Comparison of ENCODE assay signal across 1 cellular context in the genomic region with DNA sequence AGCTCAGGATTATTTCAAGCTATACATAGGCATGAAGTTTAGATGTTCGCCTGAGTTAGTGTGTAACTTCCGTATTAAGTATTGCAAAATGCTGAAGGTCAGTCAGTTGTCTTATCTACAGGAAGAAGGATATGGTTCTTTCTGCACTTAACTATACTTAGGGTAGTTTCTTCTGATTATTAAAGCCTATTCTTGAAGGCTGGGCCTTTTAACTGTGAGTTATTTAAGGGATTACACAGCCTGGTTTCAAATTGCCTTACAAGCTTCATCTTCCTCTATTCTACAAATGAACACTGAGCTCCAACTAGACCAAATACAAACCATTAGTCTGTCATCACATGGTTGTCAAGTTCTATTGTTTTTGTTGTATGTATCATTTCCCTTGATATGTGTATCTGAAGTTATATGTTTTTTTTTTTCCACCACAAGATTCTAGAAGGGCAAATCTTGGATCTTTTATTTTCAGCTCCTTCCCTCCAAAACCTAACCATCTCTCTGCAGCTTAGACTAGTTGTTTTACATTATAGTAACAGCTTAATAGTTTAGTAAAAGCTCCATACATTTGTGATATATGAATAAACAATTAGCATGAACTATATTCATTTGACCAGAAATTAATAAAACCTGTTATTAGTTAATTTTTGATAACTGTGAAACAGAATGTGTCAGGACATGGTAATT.
TF ChIP-seq lines count a peak whose summit lies in the region.

No MANE protein-coding gene starts in this region.

TF ChIP-seq in K562, 482 proteins besides CTCF, POLR2A, EP300 and RAD21 (continued from another document):
- TF ChIP-seq, protein P1, sequence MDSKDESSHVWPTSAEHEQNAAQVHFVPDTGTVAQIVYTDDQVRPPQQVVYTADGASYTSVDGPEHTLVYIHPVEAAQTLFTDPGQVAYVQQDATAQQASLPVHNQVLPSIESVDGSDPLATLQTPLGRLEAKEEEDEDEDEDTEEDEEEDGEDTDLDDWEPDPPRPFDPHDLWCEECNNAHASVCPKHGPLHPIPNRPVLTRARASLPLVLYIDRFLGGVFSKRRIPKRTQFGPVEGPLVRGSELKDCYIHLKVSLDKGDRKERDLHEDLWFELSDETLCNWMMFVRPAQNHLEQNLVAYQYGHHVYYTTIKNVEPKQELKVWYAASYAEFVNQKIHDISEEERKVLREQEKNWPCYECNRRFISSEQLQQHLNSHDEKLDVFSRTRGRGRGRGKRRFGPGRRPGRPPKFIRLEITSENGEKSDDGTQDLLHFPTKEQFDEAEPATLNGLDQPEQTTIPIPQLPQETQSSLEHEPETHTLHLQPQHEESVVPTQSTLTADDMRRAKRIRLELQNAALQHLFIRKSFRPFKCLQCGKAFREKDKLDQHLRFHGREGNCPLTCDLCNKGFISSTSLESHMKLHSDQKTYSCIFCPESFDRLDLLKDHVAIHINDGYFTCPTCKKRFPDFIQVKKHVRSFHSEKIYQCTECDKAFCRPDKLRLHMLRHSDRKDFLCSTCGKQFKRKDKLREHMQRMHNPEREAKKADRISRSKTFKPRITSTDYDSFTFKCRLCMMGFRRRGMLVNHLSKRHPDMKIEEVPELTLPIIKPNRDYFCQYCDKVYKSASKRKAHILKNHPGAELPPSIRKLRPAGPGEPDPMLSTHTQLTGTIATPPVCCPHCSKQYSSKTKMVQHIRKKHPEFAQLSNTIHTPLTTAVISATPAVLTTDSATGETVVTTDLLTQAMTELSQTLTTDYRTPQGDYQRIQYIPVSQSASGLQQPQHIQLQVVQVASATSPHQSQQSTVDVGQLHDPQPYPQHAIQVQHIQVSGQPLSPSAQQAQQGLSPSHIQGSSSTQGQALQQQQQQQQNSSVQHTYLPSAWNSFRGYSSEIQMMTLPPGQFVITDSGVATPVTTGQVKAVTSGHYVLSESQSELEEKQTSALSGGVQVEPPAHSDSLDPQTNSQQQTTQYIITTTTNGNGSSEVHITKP (IDR thresholded peaks at IDR 0.05; ENCODE audit: partially characterized antibody): no peak
- TF ChIP-seq KLF6 (CRISPR knock-in tag; IDR thresholded peaks at IDR 0.05; ENCODE audit: borderline replicate concordance) (peak; percentile 33; the same call in 1 of the 2 replicates), SMAD4 (CRISPR knock-in tag; conservative IDR thresholded peaks at IDR 0.05) (peak; percentile 73), ARID1B (IDR thresholded peaks at IDR 0.05) (peak; percentile 62), ZEB2 (IDR thresholded peaks at IDR 0.05) (no peak), U2AF1 (optimal IDR thresholded peaks at IDR 0.05; ENCODE audit: low read depth, low read length) (no peak), NR2C2 (CRISPR knock-in tag; IDR thresholded peaks at IDR 0.05) (no peak), NR2C2 (tag; IDR thresholded peaks at IDR 0.05) (peak; percentile 52; the same call in 1 of the 2 replicates), POLR2H (tag; IDR thresholded peaks at IDR 0.05; ENCODE audit: low read depth) (peak; percentile 57; the same call in 1 of the 2 replicates), CREBBP (IDR thresholded peaks at IDR 0.05; ENCODE audit: low read depth, low read length) (no peak), GABPA (tag; conservative IDR thresholded peaks at IDR 0.05; ENCODE audit: low read depth) (peak; percentile 67), SAFB (IDR thresholded peaks at IDR 0.05; ENCODE audit: borderline replicate concordance, low read depth, low read length) (no peak), TEAD4 (IDR thresholded peaks at IDR 0.05; ENCODE audit: low read length) (peak; percentile 57; the same call in 1 of the 2 replicates), TEAD4 (CRISPR knock-in tag; IDR thresholded peaks at IDR 0.05; ENCODE audit: borderline replicate concordance) (no peak), TAL1 (IDR thresholded peaks at IDR 0.05) (0 out of 2 replicates have a peak, but pooled peaks have one; percentile 10), JUND (IDR thresholded peaks at IDR 0.05; ENCODE audit: borderline replicate concordance, low read depth, low read length) (peak; percentile 34; the same call in 1 of the 2 replicates), JUND (tag; IDR thresholded peaks at IDR 0.05; ENCODE audit: borderline replicate concordance, low read depth, low read length) (no peak; the same call in 2 of the 3 replicates), MECOM (CRISPR knock-in tag; IDR thresholded peaks at IDR 0.05) (0 out of 2 replicates have a peak, but pooled peaks have one; percentile 52), ZNF584 (CRISPR knock-in tag; IDR thresholded peaks at IDR 0.05; ENCODE audit: low read depth) (0 out of 2 replicates have a peak, but pooled peaks have one; percentile 47), BRD9 (IDR thresholded peaks at IDR 0.05; ENCODE audit: low read depth, partially characterized antibody) (peak; percentile 26)
- TF ChIP-seq, protein P2, sequence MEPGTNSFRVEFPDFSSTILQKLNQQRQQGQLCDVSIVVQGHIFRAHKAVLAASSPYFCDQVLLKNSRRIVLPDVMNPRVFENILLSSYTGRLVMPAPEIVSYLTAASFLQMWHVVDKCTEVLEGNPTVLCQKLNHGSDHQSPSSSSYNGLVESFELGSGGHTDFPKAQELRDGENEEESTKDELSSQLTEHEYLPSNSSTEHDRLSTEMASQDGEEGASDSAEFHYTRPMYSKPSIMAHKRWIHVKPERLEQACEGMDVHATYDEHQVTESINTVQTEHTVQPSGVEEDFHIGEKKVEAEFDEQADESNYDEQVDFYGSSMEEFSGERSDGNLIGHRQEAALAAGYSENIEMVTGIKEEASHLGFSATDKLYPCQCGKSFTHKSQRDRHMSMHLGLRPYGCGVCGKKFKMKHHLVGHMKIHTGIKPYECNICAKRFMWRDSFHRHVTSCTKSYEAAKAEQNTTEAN (CRISPR knock-in tag; IDR thresholded peaks at IDR 0.05): no peak
- TF ChIP-seq, protein P3, sequence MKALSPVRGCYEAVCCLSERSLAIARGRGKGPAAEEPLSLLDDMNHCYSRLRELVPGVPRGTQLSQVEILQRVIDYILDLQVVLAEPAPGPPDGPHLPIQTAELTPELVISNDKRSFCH (CRISPR knock-in tag; IDR thresholded peaks at IDR 0.05): no peak
- TF ChIP-seq, protein P3 (tag; IDR thresholded peaks at IDR 0.05): peak; percentile 68; the same call in 1 of the 2 replicates
- TF ChIP-seq, protein P4, sequence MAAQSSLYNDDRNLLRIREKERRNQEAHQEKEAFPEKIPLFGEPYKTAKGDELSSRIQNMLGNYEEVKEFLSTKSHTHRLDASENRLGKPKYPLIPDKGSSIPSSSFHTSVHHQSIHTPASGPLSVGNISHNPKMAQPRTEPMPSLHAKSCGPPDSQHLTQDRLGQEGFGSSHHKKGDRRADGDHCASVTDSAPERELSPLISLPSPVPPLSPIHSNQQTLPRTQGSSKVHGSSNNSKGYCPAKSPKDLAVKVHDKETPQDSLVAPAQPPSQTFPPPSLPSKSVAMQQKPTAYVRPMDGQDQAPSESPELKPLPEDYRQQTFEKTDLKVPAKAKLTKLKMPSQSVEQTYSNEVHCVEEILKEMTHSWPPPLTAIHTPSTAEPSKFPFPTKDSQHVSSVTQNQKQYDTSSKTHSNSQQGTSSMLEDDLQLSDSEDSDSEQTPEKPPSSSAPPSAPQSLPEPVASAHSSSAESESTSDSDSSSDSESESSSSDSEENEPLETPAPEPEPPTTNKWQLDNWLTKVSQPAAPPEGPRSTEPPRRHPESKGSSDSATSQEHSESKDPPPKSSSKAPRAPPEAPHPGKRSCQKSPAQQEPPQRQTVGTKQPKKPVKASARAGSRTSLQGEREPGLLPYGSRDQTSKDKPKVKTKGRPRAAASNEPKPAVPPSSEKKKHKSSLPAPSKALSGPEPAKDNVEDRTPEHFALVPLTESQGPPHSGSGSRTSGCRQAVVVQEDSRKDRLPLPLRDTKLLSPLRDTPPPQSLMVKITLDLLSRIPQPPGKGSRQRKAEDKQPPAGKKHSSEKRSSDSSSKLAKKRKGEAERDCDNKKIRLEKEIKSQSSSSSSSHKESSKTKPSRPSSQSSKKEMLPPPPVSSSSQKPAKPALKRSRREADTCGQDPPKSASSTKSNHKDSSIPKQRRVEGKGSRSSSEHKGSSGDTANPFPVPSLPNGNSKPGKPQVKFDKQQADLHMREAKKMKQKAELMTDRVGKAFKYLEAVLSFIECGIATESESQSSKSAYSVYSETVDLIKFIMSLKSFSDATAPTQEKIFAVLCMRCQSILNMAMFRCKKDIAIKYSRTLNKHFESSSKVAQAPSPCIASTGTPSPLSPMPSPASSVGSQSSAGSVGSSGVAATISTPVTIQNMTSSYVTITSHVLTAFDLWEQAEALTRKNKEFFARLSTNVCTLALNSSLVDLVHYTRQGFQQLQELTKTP (IDR thresholded peaks at IDR 0.05; ENCODE audit: low read depth in 1 of 2, partially characterized antibody in 2 of 2): no peak
- TF ChIP-seq, protein P5, sequence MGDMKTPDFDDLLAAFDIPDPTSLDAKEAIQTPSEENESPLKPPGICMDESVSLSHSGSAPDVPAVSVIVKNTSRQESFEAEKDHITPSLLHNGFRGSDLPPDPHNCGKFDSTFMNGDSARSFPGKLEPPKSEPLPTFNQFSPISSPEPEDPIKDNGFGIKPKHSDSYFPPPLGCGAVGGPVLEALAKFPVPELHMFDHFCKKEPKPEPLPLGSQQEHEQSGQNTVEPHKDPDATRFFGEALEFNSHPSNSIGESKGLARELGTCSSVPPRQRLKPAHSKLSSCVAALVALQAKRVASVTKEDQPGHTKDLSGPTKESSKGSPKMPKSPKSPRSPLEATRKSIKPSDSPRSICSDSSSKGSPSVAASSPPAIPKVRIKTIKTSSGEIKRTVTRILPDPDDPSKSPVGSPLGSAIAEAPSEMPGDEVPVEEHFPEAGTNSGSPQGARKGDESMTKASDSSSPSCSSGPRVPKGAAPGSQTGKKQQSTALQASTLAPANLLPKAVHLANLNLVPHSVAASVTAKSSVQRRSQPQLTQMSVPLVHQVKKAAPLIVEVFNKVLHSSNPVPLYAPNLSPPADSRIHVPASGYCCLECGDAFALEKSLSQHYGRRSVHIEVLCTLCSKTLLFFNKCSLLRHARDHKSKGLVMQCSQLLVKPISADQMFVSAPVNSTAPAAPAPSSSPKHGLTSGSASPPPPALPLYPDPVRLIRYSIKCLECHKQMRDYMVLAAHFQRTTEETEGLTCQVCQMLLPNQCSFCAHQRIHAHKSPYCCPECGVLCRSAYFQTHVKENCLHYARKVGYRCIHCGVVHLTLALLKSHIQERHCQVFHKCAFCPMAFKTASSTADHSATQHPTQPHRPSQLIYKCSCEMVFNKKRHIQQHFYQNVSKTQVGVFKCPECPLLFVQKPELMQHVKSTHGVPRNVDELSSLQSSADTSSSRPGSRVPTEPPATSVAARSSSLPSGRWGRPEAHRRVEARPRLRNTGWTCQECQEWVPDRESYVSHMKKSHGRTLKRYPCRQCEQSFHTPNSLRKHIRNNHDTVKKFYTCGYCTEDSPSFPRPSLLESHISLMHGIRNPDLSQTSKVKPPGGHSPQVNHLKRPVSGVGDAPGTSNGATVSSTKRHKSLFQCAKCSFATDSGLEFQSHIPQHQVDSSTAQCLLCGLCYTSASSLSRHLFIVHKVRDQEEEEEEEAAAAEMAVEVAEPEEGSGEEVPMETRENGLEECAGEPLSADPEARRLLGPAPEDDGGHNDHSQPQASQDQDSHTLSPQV (IDR thresholded peaks at IDR 0.05): peak; percentile 67
- TF ChIP-seq, protein P6, sequence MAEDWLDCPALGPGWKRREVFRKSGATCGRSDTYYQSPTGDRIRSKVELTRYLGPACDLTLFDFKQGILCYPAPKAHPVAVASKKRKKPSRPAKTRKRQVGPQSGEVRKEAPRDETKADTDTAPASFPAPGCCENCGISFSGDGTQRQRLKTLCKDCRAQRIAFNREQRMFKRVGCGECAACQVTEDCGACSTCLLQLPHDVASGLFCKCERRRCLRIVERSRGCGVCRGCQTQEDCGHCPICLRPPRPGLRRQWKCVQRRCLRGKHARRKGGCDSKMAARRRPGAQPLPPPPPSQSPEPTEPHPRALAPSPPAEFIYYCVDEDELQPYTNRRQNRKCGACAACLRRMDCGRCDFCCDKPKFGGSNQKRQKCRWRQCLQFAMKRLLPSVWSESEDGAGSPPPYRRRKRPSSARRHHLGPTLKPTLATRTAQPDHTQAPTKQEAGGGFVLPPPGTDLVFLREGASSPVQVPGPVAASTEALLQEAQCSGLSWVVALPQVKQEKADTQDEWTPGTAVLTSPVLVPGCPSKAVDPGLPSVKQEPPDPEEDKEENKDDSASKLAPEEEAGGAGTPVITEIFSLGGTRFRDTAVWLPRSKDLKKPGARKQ (CRISPR knock-in tag; IDR thresholded peaks at IDR 0.05): peak; percentile 63; the same call in 1 of the 2 replicates
- TF ChIP-seq, protein P7, sequence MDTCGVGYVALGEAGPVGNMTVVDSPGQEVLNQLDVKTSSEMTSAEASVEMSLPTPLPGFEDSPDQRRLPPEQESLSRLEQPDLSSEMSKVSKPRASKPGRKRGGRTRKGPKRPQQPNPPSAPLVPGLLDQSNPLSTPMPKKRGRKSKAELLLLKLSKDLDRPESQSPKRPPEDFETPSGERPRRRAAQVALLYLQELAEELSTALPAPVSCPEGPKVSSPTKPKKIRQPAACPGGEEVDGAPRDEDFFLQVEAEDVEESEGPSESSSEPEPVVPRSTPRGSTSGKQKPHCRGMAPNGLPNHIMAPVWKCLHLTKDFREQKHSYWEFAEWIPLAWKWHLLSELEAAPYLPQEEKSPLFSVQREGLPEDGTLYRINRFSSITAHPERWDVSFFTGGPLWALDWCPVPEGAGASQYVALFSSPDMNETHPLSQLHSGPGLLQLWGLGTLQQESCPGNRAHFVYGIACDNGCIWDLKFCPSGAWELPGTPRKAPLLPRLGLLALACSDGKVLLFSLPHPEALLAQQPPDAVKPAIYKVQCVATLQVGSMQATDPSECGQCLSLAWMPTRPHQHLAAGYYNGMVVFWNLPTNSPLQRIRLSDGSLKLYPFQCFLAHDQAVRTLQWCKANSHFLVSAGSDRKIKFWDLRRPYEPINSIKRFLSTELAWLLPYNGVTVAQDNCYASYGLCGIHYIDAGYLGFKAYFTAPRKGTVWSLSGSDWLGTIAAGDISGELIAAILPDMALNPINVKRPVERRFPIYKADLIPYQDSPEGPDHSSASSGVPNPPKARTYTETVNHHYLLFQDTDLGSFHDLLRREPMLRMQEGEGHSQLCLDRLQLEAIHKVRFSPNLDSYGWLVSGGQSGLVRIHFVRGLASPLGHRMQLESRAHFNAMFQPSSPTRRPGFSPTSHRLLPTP (IDR thresholded peaks at IDR 0.05; ENCODE audit: borderline replicate concordance, extremely low read depth, insufficient read length): no peak
